22 cellular contexts compared by ENCODE assay signal in the genomic region with DNA sequence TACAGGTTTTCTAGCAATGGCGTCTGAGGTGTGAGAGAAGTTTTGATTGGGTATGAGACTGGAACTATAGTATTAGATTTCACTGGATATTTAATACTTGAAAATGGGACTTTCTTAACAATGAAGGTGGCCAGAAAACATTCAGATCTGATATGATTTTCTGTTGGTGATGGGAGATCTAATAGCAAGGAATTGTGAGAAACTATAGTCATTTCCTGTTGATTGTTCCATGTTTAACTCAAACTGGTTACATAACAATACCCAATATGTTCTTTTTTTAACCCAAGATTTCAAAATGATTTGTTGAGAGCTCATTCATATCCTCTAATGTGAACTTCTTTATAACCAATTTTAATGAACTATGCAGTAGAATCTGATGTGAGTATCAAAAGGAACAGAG.
"Had no signal": no experiment of that assay in that cellular context is flagged by ENCODE, and none has a peak within 500 bp of the region (broad histone marks: within the 10 kb centered on the region; RNA-seq: fewer than 3 reads in every experiment).

No MANE protein-coding gene starts in this region.

- H3K27ac ChIP-seq: brain microvascular endothelial cell, PC-9, VCaP had no signal

- DNase-seq: activated CD4-positive, alpha-beta memory T cell treated with anti-CD3 and anti-CD28 coated beads for 36 hours; activated CD4-positive, alpha-beta T cell treated with anti-CD3 and anti-CD28 coated beads, Interleukin-2, amount 10 ng/mL, durations not matched to agents 7 days and 5 days; activated CD4-positive, CD25-positive, alpha-beta regulatory T cell; activated CD8-positive, alpha-beta memory T cell treated with anti-CD3 and anti-CD28 coated beads for 24 hours; activated gamma-delta T cell; activated naive CD4-positive, alpha-beta T cell treated with anti-CD3 and anti-CD28 coated beads for 36 hours; activated T-cell treated with anti-CD3 and anti-CD28 coated beads, Interleukin-2, amount 50 U/mL, for 48 hours; amygdala; KG1; NCI-H1048; NCI-H146; NCI-H187 treated with DMSO at 0.1 percent for 48 hours; NCI-H2081 treated with DMSO at 0.1 percent for 48 hours; NCI-H446; NCI-H524; PC-9; SIG-M5; T-helper 17 cell; T-helper 9 cell had no signal

- H3K4me3 ChIP-seq: PC-9 had no signal

- H3K27me3 ChIP-seq: brain microvascular endothelial cell had no signal

- H2AFZ ChIP-seq: PC-9 had no signal

- H3K36me3 ChIP-seq: brain microvascular endothelial cell had no signal

- H3K4me2 ChIP-seq: PC-9 had no signal

- ATAC-seq: activated T-helper 17 cell treated with anti-CD3 and anti-CD28 coated beads, Interleukin-2, amount 50 U/mL, for 72 hours; T-helper 17 cell had no signal
